Comparison of ENCODE assay signal across 9 cellular contexts in the genomic region with DNA sequence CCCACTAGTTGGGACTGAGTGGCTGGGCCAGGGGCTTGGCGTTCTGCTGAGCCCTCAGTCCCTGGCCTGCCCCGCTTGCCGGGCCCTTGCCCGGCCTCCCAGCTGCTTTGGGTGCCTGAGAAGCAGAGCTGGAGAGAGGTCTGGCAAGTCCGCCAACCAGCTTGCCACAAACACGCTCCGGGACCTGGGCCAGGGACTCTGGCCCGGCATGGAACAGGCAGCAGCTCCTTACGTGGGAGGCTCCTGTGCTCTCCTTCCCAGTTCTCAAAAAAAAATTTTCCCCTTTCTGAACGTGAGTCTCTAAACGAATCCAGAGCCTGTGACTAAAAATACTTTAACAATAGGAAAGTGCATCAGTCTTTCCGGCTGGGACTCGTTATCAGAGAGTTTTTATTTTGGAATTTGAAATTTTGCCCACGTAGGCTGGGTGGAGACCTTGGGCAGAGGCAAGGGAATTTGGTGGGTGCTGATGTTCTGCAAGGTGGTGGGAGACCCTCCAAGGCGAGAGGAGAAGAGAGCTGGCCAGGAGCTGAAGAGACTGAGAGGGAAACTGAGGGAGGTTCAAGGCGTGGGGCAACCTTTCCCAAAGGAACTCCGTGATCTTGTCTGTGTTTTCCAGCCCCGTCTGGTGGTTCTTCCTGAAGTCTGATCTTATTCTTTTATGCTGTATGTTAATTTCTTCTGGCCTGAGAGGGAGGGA. TPM values are rescaled to one million over a fixed set of nuclear protein-coding genes. Genes with fewer than 3 reads are reported as not detected.
DNase-seq lines count a peak whose midpoint lies in the region; ATAC-seq and TF ChIP-seq lines count a peak whose summit lies in the region.
"Had no signal": no experiment of that assay in that cellular context is flagged by ENCODE, and none has a peak within 500 bp of the region (broad histone marks: within the 10 kb centered on the region; RNA-seq: fewer than 3 reads in every experiment).

No MANE protein-coding gene starts in this region.

- TF ChIP-seq POLR2A in Peyer's patch (IDR thresholded peaks at IDR 0.05) (no peak), esophagus squamous epithelium (IDR thresholded peaks at IDR 0.05) (no peak), testis (IDR thresholded peaks at IDR 0.05) (no peak)

- no peak overlapping the region for H3K9ac ChIP-seq in mucosa of rectum (ENCODE audit: low read depth in 1 of 2, low read length in 2 of 2)

- H3K4me3 ChIP-seq in Peyer's patch (no peak overlapping the region), esophagus squamous epithelium (no peak overlapping the region), mucosa of rectum (ENCODE audit: low read length in 2 of 2) (no peak overlapping the region), testis (no peak overlapping the region)

- intact Hi-C loops in esophagus squamous epithelium (cut with DNase I) (no loop called here), testis (cut with DNase I; ENCODE audit: low total_unique reads) (no loop called here)

- H3K9me3 ChIP-seq in Peyer's patch (no peaks in the 10 kb centered on the region), esophagus squamous epithelium (no peaks in the 10 kb centered on the region), mucosa of rectum (ENCODE audit: control insufficient read depth in 2 of 2, low read length in 2 of 2) (no peaks in the 10 kb centered on the region), testis (no peaks in the 10 kb centered on the region)

- no peaks in the 10 kb centered on the region for H3K36me3 ChIP-seq in Peyer's patch
- H3K36me3 ChIP-seq in esophagus squamous epithelium, result no peaks in the 10 kb centered on the region
- H3K36me3 ChIP-seq in mucosa of rectum (ENCODE audit: control insufficient read depth in 2 of 2, insufficient read depth in 2 of 2, low read length in 2 of 2), result no peaks in the 10 kb centered on the region
- H3K36me3 ChIP-seq in testis (ENCODE audit: low read depth, missing control alignments), result no peaks in the 10 kb centered on the region

- TF ChIP-seq CTCF in Peyer's patch (IDR thresholded peaks at IDR 0.05) (no peak), esophagus squamous epithelium (IDR thresholded peaks at IDR 0.05) (no peak), testis (IDR thresholded peaks at IDR 0.05) (no peak)

- peaks cover 6 to 14% (median 11%) of the 10 kb centered on the region in 4 donors for H3K4me1 ChIP-seq in Peyer's patch
- peaks cover 13 to 61% (median 36%) of the 10 kb centered on the region in 3 donors for H3K4me1 ChIP-seq in esophagus squamous epithelium
- H3K4me1 ChIP-seq in mucosa of rectum (ENCODE audit: control insufficient read depth in 2 of 2, insufficient read depth in 2 of 2, low read length in 2 of 2), result peaks cover 14 to 17% of the 10 kb centered on the region in 2 donors
- H3K4me1 ChIP-seq in testis, result peaks cover 66% of the 10 kb centered on the region

- H3K27ac ChIP-seq in Peyer's patch (peak overlapping the region; percentile 43 to 81 (median 54)), esophagus squamous epithelium (peak overlapping the region; percentile 44 to 85 (median 82)), mucosa of rectum (ENCODE audit: low read depth in 2 of 2, low read length in 2 of 2) (peak overlapping the region; percentile 52 to 63), testis (peak overlapping the region; percentile 87 to 88)

- WGBS in esophagus squamous epithelium, 2 donors, result 32 to 40% methylated on average over 11 to 14 of the region's 18 CpGs
- WGBS in testis, 2 donors, result 28 to 31% methylated on average over 16 to 18 of the region's 18 CpGs

- H3K27me3 ChIP-seq in Peyer's patch (no peaks in the 10 kb centered on the region), esophagus squamous epithelium (peaks cover 0 to 3% (median 0%) of the 10 kb centered on the region in 4 donors), mucosa of rectum (ENCODE audit: control insufficient read depth in 2 of 2, insufficient read depth in 2 of 2, low read length in 2 of 2) (no peaks in the 10 kb centered on the region), testis (no peaks in the 10 kb centered on the region)

- ATAC-seq in HG03280 (IDR thresholded peaks at IDR 0.05; ENCODE audit: unreplicated experiment) (no peak), GM21786 (IDR thresholded peaks at IDR 0.05; ENCODE audit: unreplicated experiment) (no peak), HG02642 (IDR thresholded peaks at IDR 0.05; ENCODE audit: poor library complexity, unreplicated experiment) (no peak)

- no peak for DNase-seq in Peyer's patch
- no peak for DNase-seq in esophagus squamous epithelium (lab: John Stamatoyannopoulos, UW)
- DNase-seq in testis, result peak; percentile 92
- no peak for DNase-seq in NCI-H2227 (lab: John Stamatoyannopoulos, UW; ENCODE audit: unreplicated experiment)
- DNase-seq: NCI-H1694 had no signal

RNA-seq across cellular contexts. Expression of a gene that starts 6.8 kb away (rescaled TPM):
- total RNA-seq in Peyer's patch (100 to 1,000 TPM in 1 of 4 donors, 10 to 100 TPM in 2, 1 to 10 TPM in 1; 3.9 to 265 (median 42.2) TPM), esophagus squamous epithelium (10 to 100 TPM in 1 of 4 donors, 1 to 10 TPM in 3; 3.4 to 12.6 (median 5.6) TPM), testis (10 to 100 TPM; 55.1 to 88.5 TPM)
- 41.5 TPM for polyA plus RNA-seq in testis (ENCODE audit: insufficient read depth, low read depth, low replicate concordance)

RNA-seq across cellular contexts. Expression of a gene that starts 25.3 kb away (rescaled TPM):
- total RNA-seq in Peyer's patch, result 10 to 100 TPM; 31.5 to 39.6 (median 33.9) TPM
- 10 to 100 TPM; 36.7 to 54.7 (median 40.4) TPM for total RNA-seq in esophagus squamous epithelium
- total RNA-seq in testis, result 10 to 100 TPM; 52.6 to 64.5 TPM
- polyA plus RNA-seq in testis (ENCODE audit: insufficient read depth, low read depth, low replicate concordance), result 64.5 TPM

RNA-seq across cellular contexts. Expression of a gene that starts 35.1 kb away (rescaled TPM):
- 1 to 10 TPM in 2 of 4 donors, not detected in 2; 1.4 to 6.6 TPM for total RNA-seq in Peyer's patch
- total RNA-seq in esophagus squamous epithelium, result 1 to 10 TPM in 2 of 4 donors, under 1 TPM in 1, not detected in 1; 0.50 to 5.7 (median 1.8) TPM
- 10 to 100 TPM; 15.6 to 21.7 TPM for total RNA-seq in testis
- polyA plus RNA-seq in testis (ENCODE audit: insufficient read depth, low read depth, low replicate concordance), result 2.6 TPM

RNA-seq across cellular contexts. Expression of a gene that starts 37.7 kb away (rescaled TPM):
- total RNA-seq in Peyer's patch (100 to 1,000 TPM in 1 of 4 donors, 10 to 100 TPM in 1, 1 to 10 TPM in 2; 1.2 to 112 (median 16.2) TPM), esophagus squamous epithelium (10 to 100 TPM in 1 of 4 donors, 1 to 10 TPM in 3; 1.7 to 10.7 (median 3.6) TPM), testis (10 to 100 TPM in 1 of 2 donors, 1 to 10 TPM in 1; 8.9 to 10.4 TPM)
- polyA plus RNA-seq in testis (ENCODE audit: insufficient read depth, low read depth, low replicate concordance), result 7.7 TPM
